8 cellular contexts compared by ENCODE assay signal in genomic region chr11:68120212-68121066, GRCh38. TPM values are rescaled to one million over a fixed set of nuclear protein-coding genes. Genes with fewer than 3 reads are reported as not detected.
A peak's percentile ranks its signal among the peaks of the same experiment; 100 is the strongest.
DNase-seq lines count a peak whose midpoint lies in the region; ATAC-seq lines count a peak whose summit lies in the region.

No MANE protein-coding gene starts in this region.

- no peak overlapping the region for H3K27ac ChIP-seq in SK-N-MC

- DNase-seq in AG08396 (ENCODE audit: low spot score) (peak; percentile 32), SK-N-MC (ENCODE audit: low read depth, low spot score) (no peak), anterior cingulate cortex (lab: John Stamatoyannopoulos, UW) (peak in 42 of 58 donors; percentile 24 to 77 (median 49)), hippocampal formation (lab: John Stamatoyannopoulos, UW) (peak; percentile 23 to 68), renal cortical epithelial cell (ENCODE audit: low read depth) (peak; percentile 16)

- H3K9ac ChIP-seq in SK-N-MC (ENCODE audit: insufficient read length) = peak overlapping the region; percentile 22

- ATAC-seq in GM18907 (IDR thresholded peaks at IDR 0.05; ENCODE audit: unreplicated experiment) = peak; percentile 18
- peak; percentile 23 for ATAC-seq in HG03280 (IDR thresholded peaks at IDR 0.05; ENCODE audit: unreplicated experiment)
- ATAC-seq in HG03108 (IDR thresholded peaks at IDR 0.05; ENCODE audit: unreplicated experiment) = no peak

- H3K36me3 ChIP-seq in SK-N-MC (ENCODE audit: insufficient read depth, low read length) = no peaks in the 10 kb centered on the region

- no peaks in the 10 kb centered on the region for H3K9me3 ChIP-seq in SK-N-MC (ENCODE audit: low read depth, low read length)

- H3K4me3 ChIP-seq in SK-N-MC = peak overlapping the region; percentile 83

RNA-seq across cellular contexts. Expression of gene CHKA, which starts 0.7 kb away (rescaled TPM):
- total RNA-seq in renal cortical epithelial cell = 6.6 and 23.6 TPM in 2 replicates
